Comparison of ENCODE assay signal across 22 cellular contexts in the genomic region with DNA sequence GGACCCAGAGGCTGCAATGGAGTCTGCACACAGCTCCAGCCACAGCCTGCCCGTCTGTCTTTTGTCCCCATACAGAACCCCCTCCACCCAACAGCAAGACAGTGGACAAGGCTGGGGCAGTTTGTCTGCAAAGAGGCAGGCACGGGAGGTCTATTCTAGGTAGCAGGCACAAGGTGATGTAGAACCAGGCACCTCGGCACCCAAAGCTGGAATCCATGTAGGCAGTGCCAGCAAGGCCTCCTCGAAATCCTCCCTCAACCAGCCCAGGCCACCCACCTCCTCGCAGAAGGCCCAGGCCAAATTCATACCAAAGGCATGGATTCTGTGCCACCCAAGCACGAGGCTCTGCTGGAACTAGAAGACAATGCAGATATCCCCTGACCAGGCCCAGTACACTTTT.
"Had no signal": no experiment of that assay in that cellular context is flagged by ENCODE, and none has a peak within 500 bp of the region (broad histone marks: within the 10 kb centered on the region; RNA-seq: fewer than 3 reads in every experiment).

No MANE protein-coding gene starts in this region.

- DNase-seq: activated CD4-positive, alpha-beta memory T cell treated with anti-CD3 and anti-CD28 coated beads for 36 hours; activated CD4-positive, alpha-beta T cell treated with anti-CD3 and anti-CD28 coated beads for 48 hours; activated naive CD4-positive, alpha-beta T cell treated with anti-CD3 and anti-CD28 coated beads for 36 hours; activated naive CD8-positive, alpha-beta T cell treated with anti-CD3 and anti-CD28 coated beads, Interleukin-2, amount 10 ng/mL, durations not matched to agents 7 days and 5 days; activated T-cell treated with anti-CD3 and anti-CD28 coated beads, Interleukin-2, amount 50 U/mL, for 48 hours; amniotic stem cell; cerebellar nuclear complex; cortex of kidney; immature natural killer cell; mesenchymal stem cell; naive thymus-derived CD4-positive, alpha-beta T cell; occipital lobe; retina; stimulated activated CD4-positive, alpha-beta T cell treated with anti-CD3 and anti-CD28 coated beads, Interleukin-4, amount 100 ng/mL, for 24 hours; stimulated activated naive CD4-positive, alpha-beta T cell treated with Interleukin-2 at 50 U/mL for 16 hours; substantia nigra; T-helper 17 cell; trophoblast cell had no signal

- H3K27ac ChIP-seq: hepatocyte had no signal

- H3K4me1 Mint-ChIP-seq: activated naive CD8-positive, alpha-beta T cell treated with anti-CD3 and anti-CD28 coated beads, Interleukin-2, amount 10 ng/mL, durations not matched to agents 7 days and 5 days; immature natural killer cell; naive thymus-derived CD4-positive, alpha-beta T cell; T-helper 17 cell had no signal

- H3K9me3 Mint-ChIP-seq: activated CD4-positive, alpha-beta memory T cell treated with anti-CD3 and anti-CD28 coated beads for 36 hours; activated naive CD4-positive, alpha-beta T cell treated with anti-CD3 and anti-CD28 coated beads for 36 hours; activated naive CD8-positive, alpha-beta T cell treated with anti-CD3 and anti-CD28 coated beads, Interleukin-2, amount 10 ng/mL, durations not matched to agents 7 days and 5 days; endodermal cell; immature natural killer cell; naive thymus-derived CD4-positive, alpha-beta T cell; neural crest cell had no signal

- H3K27me3 ChIP-seq: hepatocyte, left lung had no signal

- H3K4me3 Mint-ChIP-seq: activated CD4-positive, alpha-beta memory T cell treated with anti-CD3 and anti-CD28 coated beads for 36 hours; activated naive CD4-positive, alpha-beta T cell treated with anti-CD3 and anti-CD28 coated beads for 36 hours; activated naive CD8-positive, alpha-beta T cell treated with anti-CD3 and anti-CD28 coated beads, Interleukin-2, amount 10 ng/mL, durations not matched to agents 7 days and 5 days; endodermal cell; immature natural killer cell; naive thymus-derived CD4-positive, alpha-beta T cell; neural crest cell had no signal

- ATAC-seq: left lung, T-helper 17 cell had no signal

- H3K4me3 ChIP-seq: hepatocyte, left lung had no signal

- H3K9me3 ChIP-seq: left lung had no signal

- H3K27ac Mint-ChIP-seq: activated CD4-positive, alpha-beta memory T cell treated with anti-CD3 and anti-CD28 coated beads for 36 hours; activated naive CD4-positive, alpha-beta T cell treated with anti-CD3 and anti-CD28 coated beads for 36 hours; activated naive CD8-positive, alpha-beta T cell treated with anti-CD3 and anti-CD28 coated beads, Interleukin-2, amount 10 ng/mL, durations not matched to agents 7 days and 5 days; endodermal cell; immature natural killer cell; naive thymus-derived CD4-positive, alpha-beta T cell; T-helper 17 cell had no signal

- H3K36me3 Mint-ChIP-seq: activated CD4-positive, alpha-beta memory T cell treated with anti-CD3 and anti-CD28 coated beads for 36 hours; activated naive CD8-positive, alpha-beta T cell treated with anti-CD3 and anti-CD28 coated beads, Interleukin-2, amount 10 ng/mL, durations not matched to agents 7 days and 5 days; immature natural killer cell; naive thymus-derived CD4-positive, alpha-beta T cell had no signal
